Comparison of ENCODE assay signal across 16 cellular contexts in the genomic region with DNA sequence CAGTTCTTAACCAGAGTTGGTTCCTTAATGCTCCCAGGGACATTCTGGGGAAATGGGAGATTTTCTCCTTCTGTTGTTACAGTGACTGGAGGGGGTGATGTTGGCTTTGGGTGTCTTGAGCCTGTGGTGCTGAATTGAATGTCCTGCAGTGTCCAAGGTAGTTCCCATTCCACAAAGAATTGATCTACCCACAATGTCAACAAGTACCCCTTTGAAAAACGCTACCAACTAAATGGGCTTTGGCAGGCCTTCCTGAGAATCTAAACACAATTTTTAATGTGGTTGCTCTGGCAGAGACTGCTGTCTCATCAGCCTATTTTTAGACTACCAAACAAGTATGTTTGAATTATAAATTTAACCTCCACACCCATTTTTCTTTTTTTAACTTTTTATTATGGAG.
A peak's percentile ranks its signal among the peaks of the same experiment; 100 is the strongest.
DNase-seq lines count a peak whose midpoint lies in the region; ATAC-seq and TF ChIP-seq lines count a peak whose summit lies in the region.
"Had no signal": no experiment of that assay in that cellular context is flagged by ENCODE, and none has a peak within 500 bp of the region (broad histone marks: within the 10 kb centered on the region; RNA-seq: fewer than 3 reads in every experiment).

No MANE protein-coding gene starts in this region.

- no peak for TF ChIP-seq POLR2A in uterus (IDR thresholded peaks at IDR 0.05)

- H3K4me1 ChIP-seq in left ventricle myocardium inferior (peaks cover 16% of the 10 kb centered on the region), hepatocyte (ENCODE audit: insufficient read depth) (peaks cover 12% of the 10 kb centered on the region), uterus (peaks cover 5 to 6% of the 10 kb centered on the region in 2 donors)

- 40% methylated on average over 1 of the region's 1 CpG for WGBS in hepatocyte (ENCODE audit: low lambda C conversion rate, missing lambda C conversion rate)

- H3K27me3 Mint-ChIP-seq in WTC11 (ENCODE audit: low read depth) = no peaks in the 10 kb centered on the region
- H3K27me3 Mint-ChIP-seq: CD4-positive, CD25-positive, alpha-beta regulatory T cell had no signal

- no peaks in the 10 kb centered on the region for H4K20me1 ChIP-seq in hepatocyte (ENCODE audit: insufficient read depth, poor library complexity, severe bottlenecking)

- no peak overlapping the region for H3K27ac Mint-ChIP-seq in WTC11
- H3K27ac Mint-ChIP-seq: CD4-positive, CD25-positive, alpha-beta regulatory T cell had no signal

- peaks cover 50% of the 10 kb centered on the region for H3K4me1 Mint-ChIP-seq in WTC11
- H3K4me1 Mint-ChIP-seq: natural killer cell had no signal

- H3K4me3 ChIP-seq in left ventricle myocardium inferior (no peak overlapping the region), hepatocyte (no peak overlapping the region), uterus (no peak overlapping the region)
- H3K4me3 ChIP-seq: lower lobe of right lung had no signal

- no peak overlapping the region for H3K4me2 ChIP-seq in hepatocyte

- H2AFZ ChIP-seq in hepatocyte = no peak overlapping the region

- no peak overlapping the region for H3K4me3 Mint-ChIP-seq in WTC11
- H3K4me3 Mint-ChIP-seq: CD4-positive, CD25-positive, alpha-beta regulatory T cell; natural killer cell had no signal

- CTCF ChIA-PET in WTC11 (lab: Charles Lee) = no interaction called here

- H3K27me3 ChIP-seq in left ventricle myocardium inferior (ENCODE audit: low read depth) = no peaks in the 10 kb centered on the region
- H3K27me3 ChIP-seq in hepatocyte = no peaks in the 10 kb centered on the region
- no peaks in the 10 kb centered on the region for H3K27me3 ChIP-seq in uterus

- peaks cover 49% of the 10 kb centered on the region for H3K36me3 ChIP-seq in left ventricle myocardium inferior
- H3K36me3 ChIP-seq in hepatocyte (replicated peaks; ENCODE audit: insufficient read depth, low read depth) = no peaks in the 10 kb centered on the region
- peaks cover 0 to 3% of the 10 kb centered on the region in 2 donors for H3K36me3 ChIP-seq in uterus

- DNase-seq in left ventricle myocardium inferior (no peak), left cardiac atrium (no peak), WTC11 (ENCODE audit: low spot score) (no peak), hepatocyte (ENCODE audit: low spot score) (no peak), uterus (no peak), OCI-M2 (lab: John Stamatoyannopoulos, UW; ENCODE audit: unreplicated experiment) (no peak), NCI-H510A treated with DMSO at 0.1 percent for 48 hours (lab: John Stamatoyannopoulos, UW) (no peak)
- DNase-seq: activated CD4-positive, alpha-beta T cell treated with anti-CD3 and anti-CD28 coated beads, Interleukin-2, amount 50 U/mL, for 4 hours; activated T-cell treated with anti-CD3 and anti-CD28 coated beads, Interleukin-2, amount 50 U/mL, for 48 hours; CD4-positive, CD25-positive, alpha-beta regulatory T cell; DMS79; lower lobe of right lung; natural killer cell; NCI-H82; stimulated activated CD4-positive, alpha-beta T cell treated with anti-CD3 and anti-CD28 coated beads, Interleukin-1b, Interleukin-23, amount 100 ng/mL, for 48 hours had no signal

- H3K9me3 ChIP-seq in left ventricle myocardium inferior (replicated peaks) = no peaks in the 10 kb centered on the region
- no peaks in the 10 kb centered on the region for H3K9me3 ChIP-seq in hepatocyte (ENCODE audit: low read depth)
- peaks cover 0 to 4% of the 10 kb centered on the region in 2 donors for H3K9me3 ChIP-seq in uterus
- H3K9me3 ChIP-seq: lower lobe of right lung had no signal

- H3K36me3 Mint-ChIP-seq in WTC11 = peaks cover 37% of the 10 kb centered on the region

- TF ChIP-seq CTCF in left ventricle myocardium inferior (IDR thresholded peaks at IDR 0.05; ENCODE audit: borderline replicate concordance) (no peak), WTC11 (IDR thresholded peaks at IDR 0.05) (no peak), hepatocyte (IDR thresholded peaks at IDR 0.05; ENCODE audit: poor library complexity) (no peak), uterus (IDR thresholded peaks at IDR 0.05) (no peak)

- H3K9me2 ChIP-seq in hepatocyte (replicated peaks; ENCODE audit: insufficient read depth) = no peaks in the 10 kb centered on the region

- H3K9me3 Mint-ChIP-seq in WTC11 = no peaks in the 10 kb centered on the region
- H3K9me3 Mint-ChIP-seq: natural killer cell had no signal

- ATAC-seq in left cardiac atrium (no peak), WTC11 (peak; percentile 67), HG03280 (IDR thresholded peaks at IDR 0.05; ENCODE audit: unreplicated experiment) (no peak)
- ATAC-seq: lower lobe of right lung, natural killer cell had no signal

- POLR2A ChIA-PET in WTC11 (lab: Charles Lee) = no interaction called here

- H3K27ac ChIP-seq in left ventricle myocardium inferior (replicated peaks) = peak overlapping the region; percentile 25
- H3K27ac ChIP-seq in hepatocyte = peak overlapping the region; percentile 31
- peak overlapping the region; percentile 10 to 67 for H3K27ac ChIP-seq in uterus
- H3K27ac ChIP-seq: lower lobe of right lung had no signal

- H3K79me2 ChIP-seq in hepatocyte = no peaks in the 10 kb centered on the region

- intact Hi-C loops in left ventricle myocardium inferior (cut with micrococcal nuclease) = no loop called here
- intact Hi-C loops in left cardiac atrium (cut with DNase I) = no loop called here
- intact Hi-C loops in uterus (cut with DNase I; ENCODE audit: low total_unique reads) = no loop called here

TF ChIP-seq in WTC11, 78 proteins besides CTCF, POLR2A, EP300 and RAD21 (continues in another document):
- TF ChIP-seq ZNF423 (CRISPR knock-in tag; IDR thresholded peaks at IDR 0.05) = peak; percentile 50; the same call in 1 of the 2 replicates
- TF ChIP-seq TEAD4 (CRISPR knock-in tag; IDR thresholded peaks at IDR 0.05) = no peak
- TF ChIP-seq IRF2 (CRISPR knock-in tag; IDR thresholded peaks at IDR 0.05; ENCODE audit: borderline replicate concordance, low read depth) = no peak
- TF ChIP-seq, protein P1, sequence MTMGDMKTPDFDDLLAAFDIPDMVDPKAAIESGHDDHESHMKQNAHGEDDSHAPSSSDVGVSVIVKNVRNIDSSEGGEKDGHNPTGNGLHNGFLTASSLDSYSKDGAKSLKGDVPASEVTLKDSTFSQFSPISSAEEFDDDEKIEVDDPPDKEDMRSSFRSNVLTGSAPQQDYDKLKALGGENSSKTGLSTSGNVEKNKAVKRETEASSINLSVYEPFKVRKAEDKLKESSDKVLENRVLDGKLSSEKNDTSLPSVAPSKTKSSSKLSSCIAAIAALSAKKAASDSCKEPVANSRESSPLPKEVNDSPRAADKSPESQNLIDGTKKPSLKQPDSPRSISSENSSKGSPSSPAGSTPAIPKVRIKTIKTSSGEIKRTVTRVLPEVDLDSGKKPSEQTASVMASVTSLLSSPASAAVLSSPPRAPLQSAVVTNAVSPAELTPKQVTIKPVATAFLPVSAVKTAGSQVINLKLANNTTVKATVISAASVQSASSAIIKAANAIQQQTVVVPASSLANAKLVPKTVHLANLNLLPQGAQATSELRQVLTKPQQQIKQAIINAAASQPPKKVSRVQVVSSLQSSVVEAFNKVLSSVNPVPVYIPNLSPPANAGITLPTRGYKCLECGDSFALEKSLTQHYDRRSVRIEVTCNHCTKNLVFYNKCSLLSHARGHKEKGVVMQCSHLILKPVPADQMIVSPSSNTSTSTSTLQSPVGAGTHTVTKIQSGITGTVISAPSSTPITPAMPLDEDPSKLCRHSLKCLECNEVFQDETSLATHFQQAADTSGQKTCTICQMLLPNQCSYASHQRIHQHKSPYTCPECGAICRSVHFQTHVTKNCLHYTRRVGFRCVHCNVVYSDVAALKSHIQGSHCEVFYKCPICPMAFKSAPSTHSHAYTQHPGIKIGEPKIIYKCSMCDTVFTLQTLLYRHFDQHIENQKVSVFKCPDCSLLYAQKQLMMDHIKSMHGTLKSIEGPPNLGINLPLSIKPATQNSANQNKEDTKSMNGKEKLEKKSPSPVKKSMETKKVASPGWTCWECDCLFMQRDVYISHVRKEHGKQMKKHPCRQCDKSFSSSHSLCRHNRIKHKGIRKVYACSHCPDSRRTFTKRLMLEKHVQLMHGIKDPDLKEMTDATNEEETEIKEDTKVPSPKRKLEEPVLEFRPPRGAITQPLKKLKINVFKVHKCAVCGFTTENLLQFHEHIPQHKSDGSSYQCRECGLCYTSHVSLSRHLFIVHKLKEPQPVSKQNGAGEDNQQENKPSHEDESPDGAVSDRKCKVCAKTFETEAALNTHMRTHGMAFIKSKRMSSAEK (CRISPR knock-in tag; IDR thresholded peaks at IDR 0.05; ENCODE audit: borderline replicate concordance) = no peak
- TF ChIP-seq, protein P2, sequence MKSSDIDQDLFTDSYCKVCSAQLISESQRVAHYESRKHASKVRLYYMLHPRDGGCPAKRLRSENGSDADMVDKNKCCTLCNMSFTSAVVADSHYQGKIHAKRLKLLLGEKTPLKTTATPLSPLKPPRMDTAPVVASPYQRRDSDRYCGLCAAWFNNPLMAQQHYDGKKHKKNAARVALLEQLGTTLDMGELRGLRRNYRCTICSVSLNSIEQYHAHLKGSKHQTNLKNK (CRISPR knock-in tag; IDR thresholded peaks at IDR 0.05) = no peak
- TF ChIP-seq, protein P3, sequence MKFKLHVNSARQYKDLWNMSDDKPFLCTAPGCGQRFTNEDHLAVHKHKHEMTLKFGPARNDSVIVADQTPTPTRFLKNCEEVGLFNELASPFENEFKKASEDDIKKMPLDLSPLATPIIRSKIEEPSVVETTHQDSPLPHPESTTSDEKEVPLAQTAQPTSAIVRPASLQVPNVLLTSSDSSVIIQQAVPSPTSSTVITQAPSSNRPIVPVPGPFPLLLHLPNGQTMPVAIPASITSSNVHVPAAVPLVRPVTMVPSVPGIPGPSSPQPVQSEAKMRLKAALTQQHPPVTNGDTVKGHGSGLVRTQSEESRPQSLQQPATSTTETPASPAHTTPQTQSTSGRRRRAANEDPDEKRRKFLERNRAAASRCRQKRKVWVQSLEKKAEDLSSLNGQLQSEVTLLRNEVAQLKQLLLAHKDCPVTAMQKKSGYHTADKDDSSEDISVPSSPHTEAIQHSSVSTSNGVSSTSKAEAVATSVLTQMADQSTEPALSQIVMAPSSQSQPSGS (CRISPR knock-in tag; IDR thresholded peaks at IDR 0.05; ENCODE audit: borderline replicate concordance, low read depth) = no peak
